In genomic region chr6:35663447-35664235, GRCh38 we compare ENCODE assay signal across 8 cellular contexts. TPM values are rescaled to one million over a fixed set of nuclear protein-coding genes. Genes with fewer than 3 reads are reported as not detected.
DNase-seq lines count a peak whose midpoint lies in the region; TF ChIP-seq lines count a peak whose summit lies in the region.

No MANE protein-coding gene starts in this region.

- H3K36me3 ChIP-seq in OCI-LY1 (ENCODE audit: insufficient read depth, low read length), result no peaks in the 10 kb centered on the region
- no peaks in the 10 kb centered on the region for H3K36me3 ChIP-seq in osteoblast (ENCODE audit: insufficient read depth, low read length)

- H4K20me1 ChIP-seq in OCI-LY1 (ENCODE audit: insufficient read depth, low read length), result no peaks in the 10 kb centered on the region
- H4K20me1 ChIP-seq in osteoblast (ENCODE audit: insufficient read depth, low read length), result no peaks in the 10 kb centered on the region

- H3K9me3 ChIP-seq in OCI-LY1 (ENCODE audit: low read length), result no peaks in the 10 kb centered on the region
- H3K9me3 ChIP-seq in osteoblast (ENCODE audit: low read depth, low read length), result no peaks in the 10 kb centered on the region

- peak overlapping the region; percentile 50 for H3K27ac ChIP-seq in OCI-LY1 (ENCODE audit: low read depth, low read length, poor library complexity, severe bottlenecking)
- peak overlapping the region; percentile 73 for H3K27ac ChIP-seq in osteoblast (ENCODE audit: low read depth, low read length)

- H3K4me3 ChIP-seq in OCI-LY1 (ENCODE audit: low read depth, low read length, poor library complexity, severe bottlenecking) (peak overlapping the region; percentile 3), epithelial cell of esophagus (ENCODE audit: low read length) (no peak overlapping the region), osteoblast (ENCODE audit: insufficient read depth, low read length) (no peak overlapping the region)

- H3K4me1 ChIP-seq in OCI-LY1 (ENCODE audit: insufficient read depth, low read length, severe bottlenecking) (peaks cover 63% of the 10 kb centered on the region), osteoblast (ENCODE audit: insufficient read depth, low read length) (peaks cover 39% of the 10 kb centered on the region)

- H3K36me3 Mint-ChIP-seq in osteocyte (ENCODE audit: unreplicated experiment), result peaks cover 2% of the 10 kb centered on the region

- H2AFZ ChIP-seq in OCI-LY1 (ENCODE audit: low read length), result no peak overlapping the region
- H2AFZ ChIP-seq in osteoblast (ENCODE audit: low read length), result peak overlapping the region; percentile 75

- H3F3A ChIP-seq in OCI-LY1 (ENCODE audit: insufficient read depth, low read length), result no peaks in the 10 kb centered on the region

- peaks cover 20% of the 10 kb centered on the region for H3K4me1 Mint-ChIP-seq in osteocyte (ENCODE audit: unreplicated experiment)

- H3K9me2 ChIP-seq in OCI-LY1 (ENCODE audit: low read depth, low read length), result no peaks in the 10 kb centered on the region

- DNase-seq in EH (ENCODE audit: low read depth), result peak; percentile 83
- DNase-seq in epithelial cell of esophagus (ENCODE audit: low read depth), result peak; percentile 56
- peak; percentile 73 for DNase-seq in osteoblast (ENCODE audit: insufficient read length, low spot score, missing footprints)
- no peak for DNase-seq in stimulated activated CD4-positive, alpha-beta T cell treated with anti-CD3 and anti-CD28 coated beads, Interleukin-2, amount 100 ng/mL, for 48 hours
- no peak for DNase-seq in osteocyte (ENCODE audit: extremely low spot score, unreplicated experiment)
- DNase-seq in NCI-H1436 (lab: John Stamatoyannopoulos, UW), result no peak
- DNase-seq in inferior parietal cortex (ENCODE audit: extremely low spot score), result no peak

- no peaks in the 10 kb centered on the region for H3K9me3 Mint-ChIP-seq in osteocyte (ENCODE audit: unreplicated experiment)

- H3K9ac ChIP-seq in OCI-LY1 (ENCODE audit: low read length), result peak overlapping the region; percentile 25; the same call in 1 of the 2 replicates

- H3K27me3 Mint-ChIP-seq in osteocyte (ENCODE audit: unreplicated experiment), result no peaks in the 10 kb centered on the region

- TF ChIP-seq CTCF in OCI-LY1 (IDR thresholded peaks at IDR 0.05; ENCODE audit: low read length), result no peak
- TF ChIP-seq CTCF in epithelial cell of esophagus (IDR thresholded peaks at IDR 0.05; ENCODE audit: insufficient read depth, low read depth, low read length, missing control alignments), result no peak
- TF ChIP-seq CTCF in osteoblast (IDR thresholded peaks at IDR 0.05; ENCODE audit: extremely low read depth, low read depth, low read length), result no peak
- no peak for TF ChIP-seq CTCF in osteocyte (IDR thresholded peaks at IDR 0.05)

- H3K4me3 Mint-ChIP-seq in osteocyte (ENCODE audit: unreplicated experiment), result no peak overlapping the region

- H3K4me2 ChIP-seq in OCI-LY1 (ENCODE audit: low read length) (peak overlapping the region; percentile 45), osteoblast (ENCODE audit: insufficient read depth, low read length) (peak overlapping the region; percentile 47)

- H3K27me3 ChIP-seq in OCI-LY1 (ENCODE audit: insufficient read depth, low read length) (no peaks in the 10 kb centered on the region), osteoblast (ENCODE audit: insufficient read depth, low read length) (no peaks in the 10 kb centered on the region)

- H3K79me2 ChIP-seq in OCI-LY1 (ENCODE audit: insufficient read depth, low read length), result peaks cover 69% of the 10 kb centered on the region
- H3K79me2 ChIP-seq in osteoblast (ENCODE audit: insufficient read depth, low read length), result peaks cover 37% of the 10 kb centered on the region

- H3K27ac Mint-ChIP-seq in osteocyte (ENCODE audit: unreplicated experiment), result no peak overlapping the region

RNA-seq across cellular contexts. Expression of gene FKBP5, which starts 25.1 kb away (rescaled TPM):
- total RNA-seq in osteoblast (5.1 and 6.2 TPM in 2 replicates), osteocyte (108 and 112 TPM in 2 replicates)

Comparison
In these comparisons a context has a peak if more than half of its experiments do, and no peak if none do; other contexts are left out.
1. DNase-seq: peak in EH (single experiment), epithelial cell of esophagus (single experiment) and osteoblast (single experiment); none in stimulated activated CD4-positive, alpha-beta T cell treated with anti-CD3 and anti-CD28 coated beads, Interleukin-2, amount 100 ng/mL, for 48 hours (0 of 2), osteocyte (single experiment), NCI-H1436 (single experiment) and inferior parietal cortex (single experiment).
2. RNA of gene FKBP5, which starts 25.1 kb away (total RNA-seq): 108 to 112 TPM in osteocyte; 5.1 to 6.2 TPM in osteoblast; every median in the first group is over 10 times any median in the second.